ENCODE assay signal across 27 cellular contexts in genomic region chr7:105538349-105538748, GRCh38. TPM values are rescaled to one million over a fixed set of nuclear protein-coding genes. Genes with fewer than 3 reads are reported as not detected.
"Had no signal": no experiment of that assay in that cellular context is flagged by ENCODE, and none has a peak within 500 bp of the region (broad histone marks: within the 10 kb centered on the region; RNA-seq: fewer than 3 reads in every experiment).

No MANE protein-coding gene starts in this region.

- H3K27me3 ChIP-seq: colonic mucosa, esophagus squamous epithelium, gastroesophageal sphincter, left lung, neutrophil, right lobe of liver, testis, tibial nerve had no signal

- H3K4me3 Mint-ChIP-seq: immature natural killer cell; memory B cell; mesothelial cell of epicardium; naive B cell; nephron progenitor cell; stimulated activated naive B cell treated with anti-CD40 and anti-IgM and Interleukin-4, amounts not matched to agents 10 μg/mL and 1 μg/mL and 100 μg/mL, for 72 hours; stimulated activated naive CD8-positive, alpha-beta T cell treated with anti-CD3 and anti-CD28 coated beads, Interleukin-15, amount 100 ng/mL, for 72 hours had no signal

- H3K9me3 ChIP-seq: colonic mucosa, esophagus squamous epithelium, gastroesophageal sphincter, left lung, lower lobe of right lung, neutrophil, psoas muscle, right lobe of liver, testis, tibial nerve had no signal

- DNase-seq: colonic mucosa; dermis blood vessel endothelial cell; esophagus squamous epithelium; foreskin fibroblast; glutamatergic neuron; immature natural killer cell; left lung; lower lobe of right lung; naive B cell; nephron progenitor cell; psoas muscle; retina; right lobe of liver; stimulated activated CD4-positive, alpha-beta T cell treated with anti-CD3 and anti-CD28 coated beads, Interleukin-4, amount 100 ng/mL, for 24 hours; stimulated activated naive B cell treated with anti-CD40 and anti-IgM and Interleukin-4, amounts not matched to agents 10 μg/mL and 1 μg/mL and 100 μg/mL, for 72 hours; stimulated activated naive CD8-positive, alpha-beta T cell treated with anti-CD3 and anti-CD28 coated beads, Interleukin-15, amount 100 ng/mL, for 72 hours; testis had no signal

- H3K27me3 Mint-ChIP-seq: memory B cell; naive B cell; stimulated activated naive B cell treated with anti-CD40 and anti-IgM and Interleukin-4, amounts not matched to agents 10 μg/mL and 1 μg/mL and 100 μg/mL, for 72 hours; stimulated activated naive CD8-positive, alpha-beta T cell treated with anti-CD3 and anti-CD28 coated beads, Interleukin-15, amount 100 ng/mL, for 72 hours had no signal

- ATAC-seq: gastroesophageal sphincter; left lung; lower lobe of right lung; psoas muscle; right lobe of liver; stimulated activated naive B cell treated with anti-CD40 and anti-IgM and Interleukin-4, amounts not matched to agents 10 μg/mL and 1 μg/mL and 100 μg/mL, for 72 hours; stimulated activated naive CD8-positive, alpha-beta T cell treated with anti-CD3 and anti-CD28 coated beads, Interleukin-15, amount 100 ng/mL, for 72 hours had no signal

- H3K4me3 ChIP-seq: colonic mucosa, esophagus squamous epithelium, gastroesophageal sphincter, left lung, lower lobe of right lung, psoas muscle, right lobe of liver, testis, tibial nerve had no signal

- H3K27ac Mint-ChIP-seq: mesothelial cell of epicardium; nephron progenitor cell; stimulated activated naive B cell treated with anti-CD40 and anti-IgM and Interleukin-4, amounts not matched to agents 10 μg/mL and 1 μg/mL and 100 μg/mL, for 72 hours; stimulated activated naive CD8-positive, alpha-beta T cell treated with anti-CD3 and anti-CD28 coated beads, Interleukin-15, amount 100 ng/mL, for 72 hours had no signal

- H3K36me3 ChIP-seq: colonic mucosa had no signal

- H3K9me3 Mint-ChIP-seq: immature natural killer cell; memory B cell; mesothelial cell of epicardium; naive B cell; nephron progenitor cell; stimulated activated naive B cell treated with anti-CD40 and anti-IgM and Interleukin-4, amounts not matched to agents 10 μg/mL and 1 μg/mL and 100 μg/mL, for 72 hours; stimulated activated naive CD8-positive, alpha-beta T cell treated with anti-CD3 and anti-CD28 coated beads, Interleukin-15, amount 100 ng/mL, for 72 hours had no signal

- H3K27ac ChIP-seq: colonic mucosa, esophagus squamous epithelium, gastroesophageal sphincter, left lung, lower lobe of right lung, neutrophil, psoas muscle, right lobe of liver, testis, tibial nerve had no signal

RNA-seq across cellular contexts. Expression of gene EFCAB10, which starts 42.9 kb away (rescaled TPM):
- total RNA-seq: colonic mucosa, dermis blood vessel endothelial cell, epithelial cell of proximal tubule, esophagus squamous epithelium, mesothelial cell of epicardium, osteoblast, psoas muscle, right lobe of liver, subcutaneous adipose tissue, tibial nerve, urinary bladder had no signal
- polyA plus RNA-seq: immature natural killer cell, keratinocyte, psoas muscle, urinary bladder had no signal
